Comparison of ENCODE assay signal across 39 cellular contexts in genomic region chr4:171940656-171941055, GRCh38.
"Had no signal": no experiment of that assay in that cellular context is flagged by ENCODE, and none has a peak within 500 bp of the region (broad histone marks: within the 10 kb centered on the region; RNA-seq: fewer than 3 reads in every experiment).

No MANE protein-coding gene starts in this region.

- H3K36me3 ChIP-seq: adrenal gland, ascending aorta, brain microvascular endothelial cell, breast epithelium, cardiac muscle cell had no signal

- FAIRE-seq: astrocyte, bronchial epithelial cell, colon had no signal

- H3K4me3 Mint-ChIP-seq: activated naive CD4-positive, alpha-beta T cell treated with anti-CD3 and anti-CD28 coated beads for 36 hours; activated naive CD4-positive, alpha-beta T cell treated with anti-CD3 and anti-CD28 coated beads, Interleukin-2, amount 10 ng/mL, durations not matched to agents 7 days and 5 days; activated naive CD4-positive, alpha-beta T cell treated with anti-CD3 and anti-CD28 coated beads, Interleukin-2, amount 50 U/mL, for 24 hours; activated naive CD8-positive, alpha-beta T cell; activated naive CD8-positive, alpha-beta T cell treated with anti-CD3 and anti-CD28 coated beads for 36 hours; activated naive CD8-positive, alpha-beta T cell treated with anti-CD3 and anti-CD28 coated beads, Interleukin-2, amount 10 ng/mL, durations not matched to agents 7 days and 5 days; activated naive CD8-positive, alpha-beta T cell treated with anti-CD3 and anti-CD28 coated beads, Interleukin-2, amount 50 U/mL, for 24 hours; activated T-cell treated with anti-CD3 and anti-CD28 coated beads, Interleukin-2, amount 50 U/mL, for 24 hours; activated T-cell treated with anti-CD3 and anti-CD28 coated beads, Interleukin-2, amount 50 U/mL, for 4 hours; activated T-cell treated with anti-CD3 and anti-CD28 coated beads, Interleukin-2, amount 50 U/mL, for 72 hours; activated T-helper 1 cell treated with anti-CD3 and anti-CD28 coated beads, Interleukin-12 subunit alpha, Interleukin-12 subunit beta, Interleukin-2, Interleukin-4 antibody, amounts not matched to agents 30 ng/mL and 10 ng/mL and 1 ng/mL, durations not matched to agents 14 hours and 24 hours and 36 hours; activated T-helper 17 cell treated with anti-CD3 and anti-CD28 coated beads, Interleukin-2, amount 50 U/mL, for 72 hours; brain; central memory CD8-positive, alpha-beta T cell had no signal

- H3K27ac Mint-ChIP-seq: activated naive CD4-positive, alpha-beta T cell treated with anti-CD3 and anti-CD28 coated beads for 36 hours; activated naive CD4-positive, alpha-beta T cell treated with anti-CD3 and anti-CD28 coated beads, Interleukin-2, amount 10 ng/mL, durations not matched to agents 7 days and 5 days; activated naive CD4-positive, alpha-beta T cell treated with anti-CD3 and anti-CD28 coated beads, Interleukin-2, amount 50 U/mL, for 24 hours; activated naive CD4-positive, alpha-beta T cell treated with anti-CD3 and anti-CD28 coated beads, Interleukin-2, amount 50 U/mL, for 72 hours; activated naive CD8-positive, alpha-beta T cell; activated naive CD8-positive, alpha-beta T cell treated with anti-CD3 and anti-CD28 coated beads for 36 hours; activated naive CD8-positive, alpha-beta T cell treated with anti-CD3 and anti-CD28 coated beads, Interleukin-2, amount 10 ng/mL, durations not matched to agents 7 days and 5 days; activated naive CD8-positive, alpha-beta T cell treated with anti-CD3 and anti-CD28 coated beads, Interleukin-2, amount 50 U/mL, for 24 hours; activated T-cell treated with anti-CD3 and anti-CD28 coated beads, Interleukin-2, amount 50 U/mL, for 24 hours; activated T-cell treated with anti-CD3 and anti-CD28 coated beads, Interleukin-2, amount 50 U/mL, for 72 hours; activated T-helper 1 cell treated with anti-CD3 and anti-CD28 coated beads, Interleukin-12 subunit alpha, Interleukin-12 subunit beta, Interleukin-2, Interleukin-4 antibody, amounts not matched to agents 30 ng/mL and 10 ng/mL and 1 ng/mL, durations not matched to agents 14 hours and 24 hours and 36 hours; activated T-helper 17 cell treated with anti-CD3 and anti-CD28 coated beads, Interleukin-2, amount 50 U/mL, for 72 hours; brain had no signal

- DNase-seq: activated effector memory CD4-positive, alpha-beta T cell treated with anti-CD3 and anti-CD28 coated beads, Interleukin-2, amount 50 U/mL, for 16 hours; activated effector memory CD4-positive, alpha-beta T cell treated with Interleukin-2 at 50 U/mL for 16 hours; activated gamma-delta T cell; activated gamma-delta T cell treated with Interleukin-2 at 50 U/mL for 16 hours; activated naive CD4-positive, alpha-beta T cell; activated naive CD4-positive, alpha-beta T cell treated with anti-CD3 and anti-CD28 coated beads for 36 hours; activated naive CD4-positive, alpha-beta T cell treated with anti-CD3 and anti-CD28 coated beads, Interleukin-2, amount 10 ng/mL, durations not matched to agents 7 days and 5 days; activated naive CD4-positive, alpha-beta T cell treated with anti-CD3 and anti-CD28 coated beads, Interleukin-2, amount 50 U/mL, for 16 hours; activated naive CD4-positive, alpha-beta T cell treated with Interleukin-2 at 50 U/mL for 16 hours; activated naive CD8-positive, alpha-beta T cell treated with anti-CD3 and anti-CD28 coated beads for 36 hours; activated naive CD8-positive, alpha-beta T cell treated with anti-CD3 and anti-CD28 coated beads, Interleukin-2, amount 10 ng/mL, durations not matched to agents 7 days and 5 days; activated naive CD8-positive, alpha-beta T cell treated with anti-CD3 and anti-CD28 coated beads, Interleukin-2, amount 50 U/mL, for 24 hours; activated T-cell treated with anti-CD3 and anti-CD28 coated beads, Interleukin-2, amount 50 U/mL, for 24 hours; activated T-cell treated with anti-CD3 and anti-CD28 coated beads, Interleukin-2, amount 50 U/mL, for 4 hours; activated T-cell treated with anti-CD3 and anti-CD28 coated beads, Interleukin-2, amount 50 U/mL, for 48 hours; activated T-cell treated with anti-CD3 and anti-CD28 coated beads, Interleukin-2, amount 50 U/mL, for 72 hours; adrenal gland; amniotic stem cell; amygdala; anterior cingulate cortex; aorta; body of pancreas; brain microvascular endothelial cell; caudate nucleus; central memory CD4-positive, alpha-beta T cell; cerebellar nuclear complex had no signal

- H3K4me1 ChIP-seq: adrenal gland, ascending aorta, body of pancreas, breast epithelium had no signal

- H3K9me3 ChIP-seq: adrenal gland, ascending aorta, body of pancreas, breast epithelium had no signal

- H3K4me1 Mint-ChIP-seq: activated naive CD4-positive, alpha-beta T cell treated with anti-CD3 and anti-CD28 coated beads, Interleukin-2, amount 10 ng/mL, durations not matched to agents 7 days and 5 days; activated naive CD4-positive, alpha-beta T cell treated with anti-CD3 and anti-CD28 coated beads, Interleukin-2, amount 50 U/mL, for 24 hours; activated naive CD8-positive, alpha-beta T cell treated with anti-CD3 and anti-CD28 coated beads for 36 hours; activated naive CD8-positive, alpha-beta T cell treated with anti-CD3 and anti-CD28 coated beads, Interleukin-2, amount 10 ng/mL, durations not matched to agents 7 days and 5 days; activated naive CD8-positive, alpha-beta T cell treated with anti-CD3 and anti-CD28 coated beads, Interleukin-2, amount 50 U/mL, for 24 hours; activated T-helper 17 cell treated with anti-CD3 and anti-CD28 coated beads, Interleukin-2, amount 50 U/mL, for 72 hours; brain; central memory CD8-positive, alpha-beta T cell had no signal

- H3K27ac ChIP-seq: adrenal gland, ascending aorta, body of pancreas, brain microvascular endothelial cell, breast epithelium, cardiac muscle cell had no signal

- H3K4me3 ChIP-seq: adrenal gland, ascending aorta, body of pancreas, breast epithelium, cardiac muscle cell had no signal

- H3K36me3 Mint-ChIP-seq: activated naive CD4-positive, alpha-beta T cell treated with anti-CD3 and anti-CD28 coated beads, Interleukin-2, amount 10 ng/mL, durations not matched to agents 7 days and 5 days; activated naive CD4-positive, alpha-beta T cell treated with anti-CD3 and anti-CD28 coated beads, Interleukin-2, amount 50 U/mL, for 24 hours; activated naive CD4-positive, alpha-beta T cell treated with anti-CD3 and anti-CD28 coated beads, Interleukin-2, amount 50 U/mL, for 72 hours; activated naive CD8-positive, alpha-beta T cell; activated naive CD8-positive, alpha-beta T cell treated with anti-CD3 and anti-CD28 coated beads for 36 hours; activated naive CD8-positive, alpha-beta T cell treated with anti-CD3 and anti-CD28 coated beads, Interleukin-2, amount 10 ng/mL, durations not matched to agents 7 days and 5 days; brain had no signal

- H3K27me3 Mint-ChIP-seq: activated naive CD4-positive, alpha-beta T cell treated with anti-CD3 and anti-CD28 coated beads, Interleukin-2, amount 10 ng/mL, durations not matched to agents 7 days and 5 days; activated naive CD4-positive, alpha-beta T cell treated with anti-CD3 and anti-CD28 coated beads, Interleukin-2, amount 50 U/mL, for 24 hours; activated naive CD8-positive, alpha-beta T cell; activated naive CD8-positive, alpha-beta T cell treated with anti-CD3 and anti-CD28 coated beads for 36 hours; activated naive CD8-positive, alpha-beta T cell treated with anti-CD3 and anti-CD28 coated beads, Interleukin-2, amount 10 ng/mL, durations not matched to agents 7 days and 5 days; activated naive CD8-positive, alpha-beta T cell treated with anti-CD3 and anti-CD28 coated beads, Interleukin-2, amount 50 U/mL, for 24 hours; activated T-cell treated with anti-CD3 and anti-CD28 coated beads, Interleukin-2, amount 50 U/mL, for 24 hours; activated T-helper 17 cell treated with anti-CD3 and anti-CD28 coated beads, Interleukin-2, amount 50 U/mL, for 72 hours; central memory CD8-positive, alpha-beta T cell had no signal

- H3K9me3 Mint-ChIP-seq: activated naive CD4-positive, alpha-beta T cell treated with anti-CD3 and anti-CD28 coated beads for 36 hours; activated naive CD8-positive, alpha-beta T cell treated with anti-CD3 and anti-CD28 coated beads for 36 hours; activated naive CD8-positive, alpha-beta T cell treated with anti-CD3 and anti-CD28 coated beads, Interleukin-2, amount 10 ng/mL, durations not matched to agents 7 days and 5 days; activated T-cell treated with anti-CD3 and anti-CD28 coated beads, Interleukin-2, amount 50 U/mL, for 4 hours; activated T-helper 1 cell treated with anti-CD3 and anti-CD28 coated beads, Interleukin-12 subunit alpha, Interleukin-12 subunit beta, Interleukin-2, Interleukin-4 antibody, amounts not matched to agents 30 ng/mL and 10 ng/mL and 1 ng/mL, durations not matched to agents 14 hours and 24 hours and 36 hours; brain had no signal

- ATAC-seq: activated naive CD4-positive, alpha-beta T cell treated with anti-CD3 and anti-CD28 coated beads, Interleukin-2, amount 50 U/mL, for 72 hours; activated naive CD8-positive, alpha-beta T cell treated with anti-CD3 and anti-CD28 coated beads, Interleukin-2, amount 50 U/mL, for 24 hours; activated T-cell treated with anti-CD3 and anti-CD28 coated beads, Interleukin-2, amount 50 U/mL, for 4 hours; activated T-cell treated with anti-CD3 and anti-CD28 coated beads, Interleukin-2, amount 50 U/mL, for 72 hours; activated T-helper 17 cell treated with anti-CD3 and anti-CD28 coated beads, Interleukin-2, amount 50 U/mL, for 72 hours; body of pancreas had no signal
